Comparison of ENCODE assay signal across 22 cellular contexts in genomic region chr12:5524116-5524768, GRCh38.
"Had no signal": no experiment of that assay in that cellular context is flagged by ENCODE, and none has a peak within 500 bp of the region (broad histone marks: within the 10 kb centered on the region; RNA-seq: fewer than 3 reads in every experiment).

No MANE protein-coding gene starts in this region.

- H3K27ac Mint-ChIP-seq: immature natural killer cell; nephron; stimulated activated naive B cell treated with anti-CD40 and anti-IgM and Interleukin-4, amounts not matched to agents 10 μg/mL and 1 μg/mL and 100 μg/mL, for 72 hours had no signal

- H3K9me3 ChIP-seq: gastroesophageal sphincter, left ventricle myocardium inferior, lower lobe of right lung, neutrophil, sigmoid colon had no signal

- H3K27me3 ChIP-seq: gastroesophageal sphincter, sigmoid colon had no signal

- H3K36me3 ChIP-seq: gastroesophageal sphincter, left ventricle myocardium inferior, lower lobe of right lung, neutrophil, sigmoid colon had no signal

- H3K4me3 Mint-ChIP-seq: immature natural killer cell; naive B cell; nephron; stimulated activated naive B cell treated with anti-CD40 and anti-IgM and Interleukin-4, amounts not matched to agents 10 μg/mL and 1 μg/mL and 100 μg/mL, for 72 hours had no signal

- FAIRE-seq: endometrium, kidney had no signal

- ATAC-seq: esophagus mucosa; gastroesophageal sphincter; left cardiac atrium; lower lobe of right lung; stimulated activated naive B cell treated with anti-CD40 and anti-IgM and Interleukin-4, amounts not matched to agents 10 μg/mL and 1 μg/mL and 100 μg/mL, for 72 hours had no signal

- H3K4me1 ChIP-seq: gastroesophageal sphincter, left ventricle myocardium inferior, lower lobe of right lung, sigmoid colon had no signal

- H3K27ac ChIP-seq: coronary artery, gastroesophageal sphincter, left ventricle myocardium inferior, lower lobe of right lung, neutrophil, sigmoid colon, skin epidermis had no signal

- H3K36me3 Mint-ChIP-seq: immature natural killer cell; naive B cell; stimulated activated naive B cell treated with anti-CD40 and anti-IgM and Interleukin-4, amounts not matched to agents 10 μg/mL and 1 μg/mL and 100 μg/mL, for 72 hours had no signal

- H3K4me3 ChIP-seq: coronary artery, gastroesophageal sphincter, left ventricle myocardium inferior, lower lobe of right lung, sigmoid colon, skin epidermis had no signal

- H3K4me1 Mint-ChIP-seq: immature natural killer cell; naive B cell; stimulated activated naive B cell treated with anti-CD40 and anti-IgM and Interleukin-4, amounts not matched to agents 10 μg/mL and 1 μg/mL and 100 μg/mL, for 72 hours had no signal

- H3K9me3 Mint-ChIP-seq: nephron; stimulated activated naive B cell treated with anti-CD40 and anti-IgM and Interleukin-4, amounts not matched to agents 10 μg/mL and 1 μg/mL and 100 μg/mL, for 72 hours had no signal

- DNase-seq: effector CD8-positive, alpha-beta T cell; glutamatergic neuron; immature natural killer cell; kidney; left cardiac atrium; left ventricle myocardium inferior; lower lobe of right lung; mesenchymal stem cell; naive B cell; posterior cingulate gyrus; sigmoid colon; stimulated activated CD4-positive, alpha-beta T cell treated with anti-CD3 and anti-CD28 coated beads, Interleukin-2, amount 100 ng/mL, for 24 hours; stimulated activated CD4-positive, alpha-beta T cell treated with anti-CD3 and anti-CD28 coated beads, Interleukin-4, amount 100 ng/mL, for 4 hours; stimulated activated naive B cell treated with anti-CD40 and anti-IgM and Interleukin-4, amounts not matched to agents 10 μg/mL and 1 μg/mL and 100 μg/mL, for 72 hours; trophoblast cell had no signal
